Comparison of ENCODE assay signal across 20 cellular contexts in the genomic region with DNA sequence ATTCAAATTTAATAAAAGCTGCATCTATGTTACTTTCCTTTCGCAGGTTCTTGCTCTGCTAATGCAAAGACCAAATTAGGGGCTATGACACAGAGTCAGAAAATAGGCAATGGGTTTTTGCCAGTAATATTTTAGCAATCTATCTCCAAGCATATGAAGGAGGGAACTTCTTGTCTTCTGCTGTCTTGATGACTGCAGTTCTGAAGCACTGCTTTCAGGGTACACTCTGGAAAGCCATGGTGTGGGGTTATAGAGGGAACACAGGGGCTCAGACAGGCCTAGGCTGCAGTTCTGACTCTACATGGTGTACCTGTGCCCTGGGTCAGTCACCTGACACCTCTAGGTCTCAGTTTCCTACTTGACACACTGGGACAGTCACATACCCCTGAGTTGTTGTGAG.
DNase-seq lines count a peak whose midpoint lies in the region; ATAC-seq and TF ChIP-seq lines count a peak whose summit lies in the region.
"Had no signal": no experiment of that assay in that cellular context is flagged by ENCODE, and none has a peak within 500 bp of the region (broad histone marks: within the 10 kb centered on the region; RNA-seq: fewer than 3 reads in every experiment).

No MANE protein-coding gene starts in this region.

- H2BK12ac ChIP-seq in mesenchymal stem cell (ENCODE audit: low read length in 2 of 2): peak overlapping the region in 1 of 2 experiments; percentile 55

- H4K8ac ChIP-seq in mesenchymal stem cell (ENCODE audit: low read length): peak overlapping the region; percentile 61

- no peaks in the 10 kb centered on the region for H3K9me3 ChIP-seq in heart left ventricle
- H3K9me3 ChIP-seq in left ventricle myocardium inferior (replicated peaks): no peaks in the 10 kb centered on the region
- H3K9me3 ChIP-seq in mesenchymal stem cell (ENCODE audit: control insufficient read depth, low read length): no peaks in the 10 kb centered on the region
- H3K9me3 ChIP-seq in left lung: no peaks in the 10 kb centered on the region
- H3K9me3 ChIP-seq: A549; BE2C; BLaER1 treated with 17β-estradiol and CSF1 and Interleukin-3, amounts not matched to agents 10 nM and 100 nM; HAP-1 had no signal

- H3K9ac ChIP-seq in mesenchymal stem cell (ENCODE audit: low read length): no peak overlapping the region
- H3K9ac ChIP-seq: BLaER1 treated with 17β-estradiol and CSF1 and Interleukin-3, amounts not matched to agents 10 nM and 100 nM had no signal

- peak overlapping the region; percentile 89 for H2AK5ac ChIP-seq in mesenchymal stem cell (ENCODE audit: low read length, severe bottlenecking)

- H3K23ac ChIP-seq in mesenchymal stem cell (ENCODE audit: low read length in 2 of 2): no peak overlapping the region

- no peak overlapping the region for H2BK5ac ChIP-seq in mesenchymal stem cell (ENCODE audit: low read depth, low read length, poor library complexity, severe bottlenecking)

- no peaks in the 10 kb centered on the region for H3K9me3 Mint-ChIP-seq in brain
- H3K9me3 Mint-ChIP-seq: CD4-positive, alpha-beta memory T cell; HFFc6 had no signal

- peak overlapping the region; percentile 46 for H4K91ac ChIP-seq in mesenchymal stem cell (ENCODE audit: low read length)

- no peak for DNase-seq in heart left ventricle
- no peak for DNase-seq in left ventricle myocardium inferior
- no peak for DNase-seq in mesenchymal stem cell
- DNase-seq in stimulated activated naive CD4-positive, alpha-beta T cell treated with Interleukin-2 at 50 U/mL for 16 hours (lab: John Stamatoyannopoulos, UW): no peak
- DNase-seq in left lung: no peak
- DNase-seq: 8988T; ACHN; AML-193; BE2C; Calu3; CD4-positive, alpha-beta memory T cell; DMS53; DMS79 treated with DMSO at 0.1 percent for 48 hours; GF-D8; GOT3; HFFc6 had no signal

- peaks cover 44% of the 10 kb centered on the region for H3K4me1 Mint-ChIP-seq in brain
- H3K4me1 Mint-ChIP-seq: CD4-positive, alpha-beta memory T cell had no signal

- H3K4me1 ChIP-seq in heart left ventricle (peaks cover 0 to 36% (median 8%) of the 10 kb centered on the region in 12 donors), left ventricle myocardium inferior (peaks cover 31% of the 10 kb centered on the region), mesenchymal stem cell (ENCODE audit: control insufficient read depth, insufficient read depth, low read depth, low read length) (peaks cover 4% of the 10 kb centered on the region), left lung (no peaks in the 10 kb centered on the region)
- H3K4me1 ChIP-seq: BLaER1 treated with 17β-estradiol and CSF1 and Interleukin-3, amounts not matched to agents 10 nM and 100 nM; HAP-1 had no signal

- 91 to 97% (median 96%) methylated on average over 1 of the region's 1 CpG for WGBS in heart left ventricle, 4 donors
- 100% methylated on average over 1 of the region's 1 CpG for WGBS in mesenchymal stem cell

- H3K4me2 ChIP-seq in mesenchymal stem cell (ENCODE audit: low read length, poor library complexity, severe bottlenecking): no peak overlapping the region
- H3K4me2 ChIP-seq: A549; BLaER1 treated with 17β-estradiol and CSF1 and Interleukin-3, amounts not matched to agents 10 nM and 100 nM had no signal

- no peak overlapping the region for H3K27ac ChIP-seq in heart left ventricle
- no peak overlapping the region for H3K27ac ChIP-seq in left ventricle myocardium inferior (replicated peaks)
- no peak overlapping the region for H3K27ac ChIP-seq in mesenchymal stem cell (ENCODE audit: low read length, poor library complexity, severe bottlenecking)
- H3K27ac ChIP-seq in left lung: no peak overlapping the region
- H3K27ac ChIP-seq: A549; BLaER1 treated with 17β-estradiol and CSF1 and Interleukin-3, amounts not matched to agents 10 nM and 100 nM had no signal

- H3K27me3 ChIP-seq in heart left ventricle: no peaks in the 10 kb centered on the region
- no peaks in the 10 kb centered on the region for H3K27me3 ChIP-seq in left ventricle myocardium inferior (ENCODE audit: low read depth)
- no peaks in the 10 kb centered on the region for H3K27me3 ChIP-seq in mesenchymal stem cell (ENCODE audit: control insufficient read depth in 1 of 2, insufficient read depth in 1 of 2, low read length in 2 of 2)
- no peaks in the 10 kb centered on the region for H3K27me3 ChIP-seq in left lung
- H3K27me3 ChIP-seq: BE2C; BLaER1 treated with 17β-estradiol and CSF1 and Interleukin-3, amounts not matched to agents 10 nM and 100 nM had no signal

- peak overlapping the region in 1 of 2 experiments; percentile 29 for H3K18ac ChIP-seq in mesenchymal stem cell (ENCODE audit: low read depth in 1 of 2, low read length in 2 of 2)

- TF ChIP-seq POLR2A in heart left ventricle (IDR thresholded peaks at IDR 0.05): no peak

- H3K36me3 ChIP-seq in heart left ventricle (no peaks in the 10 kb centered on the region), left ventricle myocardium inferior (no peaks in the 10 kb centered on the region), mesenchymal stem cell (ENCODE audit: control insufficient read depth in 1 of 2, insufficient read depth in 2 of 2, low read depth in 1 of 2, low read length in 2 of 2) (peaks cover 0 to 2% of the 10 kb centered on the region in 2 experiments), left lung (no peaks in the 10 kb centered on the region)
- H3K36me3 ChIP-seq: BE2C; BLaER1 treated with 17β-estradiol and CSF1 and Interleukin-3, amounts not matched to agents 10 nM and 100 nM; HAP-1 had no signal

- H2BK15ac ChIP-seq in mesenchymal stem cell (ENCODE audit: low read depth, poor library complexity, severe bottlenecking): no peak overlapping the region

- no peak overlapping the region for H3K4ac ChIP-seq in mesenchymal stem cell (ENCODE audit: low read depth in 1 of 2, low read length in 2 of 2)

- H2BK120ac ChIP-seq in mesenchymal stem cell (ENCODE audit: low read depth, low read length): no peak overlapping the region

- intact Hi-C loops in heart left ventricle (cut with DNase I) (no loop called here), left ventricle myocardium inferior (cut with micrococcal nuclease) (no loop called here), left lung (cut with DNase I) (no loop called here)

- no peak for TF ChIP-seq CTCF in heart left ventricle (IDR thresholded peaks at IDR 0.05)
- no peak for TF ChIP-seq CTCF in left ventricle myocardium inferior (IDR thresholded peaks at IDR 0.05; ENCODE audit: borderline replicate concordance)
- TF ChIP-seq CTCF in brain (conservative IDR thresholded peaks at IDR 0.05): no peak
- no peak for TF ChIP-seq CTCF in left lung (IDR thresholded peaks at IDR 0.05)

- no peak overlapping the region for H3K4me3 Mint-ChIP-seq in brain
- H3K4me3 Mint-ChIP-seq: CD4-positive, alpha-beta memory T cell; HFFc6 had no signal

- H2AFZ ChIP-seq in mesenchymal stem cell (ENCODE audit: low read depth, low read length): no peak overlapping the region

- peaks cover 15% of the 10 kb centered on the region for H3K36me3 Mint-ChIP-seq in brain
- H3K36me3 Mint-ChIP-seq: CD4-positive, alpha-beta memory T cell had no signal

- H3K14ac ChIP-seq in mesenchymal stem cell (ENCODE audit: low read length in 2 of 2): no peak overlapping the region

- peak overlapping the region in 3 of 5 experiments; percentile 90 to 93 (median 93) for H3K27ac Mint-ChIP-seq in brain
- H3K27ac Mint-ChIP-seq: CD4-positive, alpha-beta memory T cell; HFFc6 had no signal

- H3K4me3 ChIP-seq in heart left ventricle (no peak overlapping the region), left ventricle myocardium inferior (no peak overlapping the region), mesenchymal stem cell (ENCODE audit: insufficient read depth in 1 of 2, low read depth in 1 of 2, low read length in 2 of 2) (no peak overlapping the region), left lung (no peak overlapping the region)
- H3K4me3 ChIP-seq: A549; BLaER1 treated with 17β-estradiol and CSF1 and Interleukin-3, amounts not matched to agents 10 nM and 100 nM; HAP-1 had no signal

- no peaks in the 10 kb centered on the region for H3K27me3 Mint-ChIP-seq in brain

- H3K79me1 ChIP-seq in mesenchymal stem cell (replicated peaks; ENCODE audit: low read length, poor library complexity, severe bottlenecking): no peaks in the 10 kb centered on the region

- ATAC-seq in heart left ventricle (peak in 3 of 4 donors; percentile 22 to 28 (median 28)), left lung (no peak)
- ATAC-seq: A549 had no signal
